14 cellular contexts compared by ENCODE assay signal in the genomic region with DNA sequence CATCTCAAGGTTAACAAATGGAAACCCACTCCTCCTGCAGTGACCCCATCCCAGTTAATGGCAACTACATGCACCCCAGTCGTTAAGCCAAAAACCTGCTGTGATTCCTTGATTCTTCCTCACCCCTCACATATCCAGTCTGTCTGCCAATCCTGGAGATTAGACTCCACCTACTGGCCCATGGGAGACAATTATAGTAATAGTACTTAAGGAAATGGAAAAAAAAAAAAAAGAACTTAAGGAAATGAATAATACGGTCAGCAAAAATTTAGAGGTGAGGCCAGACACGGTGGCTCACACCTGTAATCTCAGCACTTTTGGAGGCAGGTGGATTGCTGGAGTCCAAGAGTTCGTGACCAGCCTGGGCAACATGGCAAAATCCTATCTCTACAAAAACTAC. TPM values are rescaled to one million over a fixed set of nuclear protein-coding genes. Genes with fewer than 3 reads are reported as not detected.
DNase-seq lines count a peak whose midpoint lies in the region; ATAC-seq and TF ChIP-seq lines count a peak whose summit lies in the region.
"Had no signal": no experiment of that assay in that cellular context is flagged by ENCODE, and none has a peak within 500 bp of the region (broad histone marks: within the 10 kb centered on the region; RNA-seq: fewer than 3 reads in every experiment).

No MANE protein-coding gene starts in this region.

- no peaks in the 10 kb centered on the region for H3K27me3 ChIP-seq in BE2C
- H3K27me3 ChIP-seq: vagina had no signal

- H3K9me3 ChIP-seq in BE2C, result no peaks in the 10 kb centered on the region
- H3K9me3 ChIP-seq: vagina had no signal

- TF ChIP-seq CTCF in BE2C (IDR thresholded peaks at IDR 0.05; ENCODE audit: low read depth, low read length) (0 out of 2 replicates have a peak, but pooled peaks have one; percentile 4), foreskin fibroblast (IDR thresholded peaks at IDR 0.05; ENCODE audit: low read depth, low read length) (peak; percentile 13)

- H3K4me3 ChIP-seq in BE2C (ENCODE audit: low read depth, low read length), result no peak overlapping the region
- no peak overlapping the region for H3K4me3 ChIP-seq in foreskin fibroblast (ENCODE audit: low read depth in 1 of 2, low read length in 2 of 2)
- H3K4me3 ChIP-seq: GM12878, vagina had no signal

- no peaks in the 10 kb centered on the region for H3K9me3 Mint-ChIP-seq in activated naive CD4-positive, alpha-beta T cell treated with anti-CD3 and anti-CD28 coated beads, Interleukin-2, amount 50 U/mL, for 72 hours
- H3K9me3 Mint-ChIP-seq: WTC11 had no signal

- H3K36me3 ChIP-seq in BE2C, result peaks cover 7% of the 10 kb centered on the region

- ATAC-seq in activated naive CD4-positive, alpha-beta T cell treated with anti-CD3 and anti-CD28 coated beads, Interleukin-2, amount 50 U/mL, for 72 hours, result no peak
- no peak for ATAC-seq in HG02938 (IDR thresholded peaks at IDR 0.05; ENCODE audit: unreplicated experiment)
- ATAC-seq: GM12878, WTC11 had no signal

- H3K27ac Mint-ChIP-seq in activated naive CD4-positive, alpha-beta T cell treated with anti-CD3 and anti-CD28 coated beads, Interleukin-2, amount 50 U/mL, for 72 hours, result peak overlapping the region; percentile 80 to 88

- H3K4me1 ChIP-seq in BE2C, result no peaks in the 10 kb centered on the region

- DNase-seq in BE2C (no peak), ELR (ENCODE audit: low read depth) (peak; percentile 59), foreskin fibroblast (peak in 1 of 2 donors; percentile 18), NCI-H2029 treated with DMSO at 0.1 percent for 48 hours (lab: John Stamatoyannopoulos, UW) (no peak), COLO668 (lab: John Stamatoyannopoulos, UW; ENCODE audit: unreplicated experiment) (no peak), KG1 (lab: John Stamatoyannopoulos, UW) (no peak)
- no peak for DNase-seq in activated naive CD4-positive, alpha-beta T cell treated with anti-CD3 and anti-CD28 coated beads, Interleukin-2, amount 50 U/mL, for 72 hours (ENCODE audit: low spot score in 2 of 2)
- DNase-seq: effector CD8-positive, alpha-beta T cell; NCI-H446 treated with DMSO at 0.1 percent for 48 hours; Right ventricle myocardium superior had no signal

- peaks cover 17 to 25% of the 10 kb centered on the region in 2 donors for H3K36me3 Mint-ChIP-seq in activated naive CD4-positive, alpha-beta T cell treated with anti-CD3 and anti-CD28 coated beads, Interleukin-2, amount 50 U/mL, for 72 hours

RNA-seq across cellular contexts. Expression of a gene that starts 7.0 kb away (rescaled TPM):
- 4.9 TPM for polyA plus RNA-seq in BE2C (2012; ENCODE audit: insufficient read depth, insufficient read length, low read depth)
- total RNA-seq in activated naive CD4-positive, alpha-beta T cell treated with anti-CD3 and anti-CD28 coated beads, Interleukin-2, amount 50 U/mL, for 72 hours, result 10 to 100 TPM; 37.5 to 42.1 TPM

RNA-seq across cellular contexts. Expression of a gene that starts 7.8 kb away (rescaled TPM):
- not detected for polyA plus RNA-seq in BE2C (2012; ENCODE audit: insufficient read depth, insufficient read length, low read depth)
- total RNA-seq in activated naive CD4-positive, alpha-beta T cell treated with anti-CD3 and anti-CD28 coated beads, Interleukin-2, amount 50 U/mL, for 72 hours, result not detected
- total RNA-seq: GM12878, Right ventricle myocardium superior, vagina had no signal

RNA-seq across cellular contexts. Expression of a gene that starts 32.5 kb away (rescaled TPM):
- polyA plus RNA-seq in BE2C (2012; ENCODE audit: insufficient read depth, insufficient read length, low read depth), result 54.3 TPM
- total RNA-seq in activated naive CD4-positive, alpha-beta T cell treated with anti-CD3 and anti-CD28 coated beads, Interleukin-2, amount 50 U/mL, for 72 hours, result 10 to 100 TPM; 22.8 to 25.8 TPM

RNA-seq across cellular contexts. Expression of a gene that starts 55.4 kb away (rescaled TPM):
- 22.7 TPM for polyA plus RNA-seq in BE2C (2012; ENCODE audit: insufficient read depth, insufficient read length, low read depth)
- 10 to 100 TPM; 22.9 to 38.9 TPM for total RNA-seq in activated naive CD4-positive, alpha-beta T cell treated with anti-CD3 and anti-CD28 coated beads, Interleukin-2, amount 50 U/mL, for 72 hours

RNA-seq across cellular contexts. Expression of a gene that starts 55.8 kb away (rescaled TPM):
- 14.3 TPM for polyA plus RNA-seq in BE2C (2012; ENCODE audit: insufficient read depth, insufficient read length, low read depth)
- 1 to 10 TPM; 2.8 to 3.9 TPM for total RNA-seq in activated naive CD4-positive, alpha-beta T cell treated with anti-CD3 and anti-CD28 coated beads, Interleukin-2, amount 50 U/mL, for 72 hours
